ENCODE assay signal across 8 cellular contexts in genomic region chr6:146857960-146858308, GRCh38.
DNase-seq lines count a peak whose midpoint lies in the region; ATAC-seq and TF ChIP-seq lines count a peak whose summit lies in the region.

No MANE protein-coding gene starts in this region.

- no peaks in the 10 kb centered on the region for H3K27me3 ChIP-seq in right cardiac atrium (ENCODE audit: control insufficient read depth, insufficient read depth)

- H3K9me3 ChIP-seq in T-helper 17 cell (ENCODE audit: control insufficient read depth, low read length, poor library complexity, severe bottlenecking) (no peaks in the 10 kb centered on the region), right cardiac atrium (ENCODE audit: control insufficient read depth, low read length) (no peaks in the 10 kb centered on the region)

- no peaks in the 10 kb centered on the region for H3K4me1 ChIP-seq in right cardiac atrium (ENCODE audit: control insufficient read depth, insufficient read depth, low read length)

- H3K4me1 Mint-ChIP-seq in activated CD8-positive, alpha-beta T cell treated with anti-CD3 and anti-CD28 coated beads for 36 hours (ENCODE audit: low read depth), result peaks cover 18% of the 10 kb centered on the region
- H3K4me1 Mint-ChIP-seq in activated CD8-positive, alpha-beta T cell treated with anti-CD3 and anti-CD28 coated beads, Interleukin-2, amount 10 ng/mL, durations not matched to agents 7 days and 5 days (ENCODE audit: low read depth), result peaks cover 22% of the 10 kb centered on the region
- peaks cover 6% of the 10 kb centered on the region for H3K4me1 Mint-ChIP-seq in T-helper 17 cell

- DNase-seq in activated CD8-positive, alpha-beta T cell treated with anti-CD3 and anti-CD28 coated beads for 36 hours, result no peak
- no peak for DNase-seq in activated CD8-positive, alpha-beta T cell treated with anti-CD3 and anti-CD28 coated beads, Interleukin-2, amount 10 ng/mL, durations not matched to agents 7 days and 5 days
- no peak for DNase-seq in T-helper 17 cell
- DNase-seq in right cardiac atrium, result no peak
- peak; percentile 93 for DNase-seq in smooth muscle cell of the brain vasculature (ENCODE audit: low read depth, low spot score)
- DNase-seq in SIG-M5 (lab: John Stamatoyannopoulos, UW), result no peak
- DNase-seq in activated CD4-positive, alpha-beta T cell treated with anti-CD3 and anti-CD28 coated beads, Interleukin-2, amount 50 U/mL, for 48 hours, result no peak

- H3K4me3 Mint-ChIP-seq in activated CD8-positive, alpha-beta T cell treated with anti-CD3 and anti-CD28 coated beads for 36 hours, result peak overlapping the region; percentile 26
- no peak overlapping the region for H3K4me3 Mint-ChIP-seq in activated CD8-positive, alpha-beta T cell treated with anti-CD3 and anti-CD28 coated beads, Interleukin-2, amount 10 ng/mL, durations not matched to agents 7 days and 5 days
- peak overlapping the region; percentile 63 for H3K4me3 Mint-ChIP-seq in T-helper 17 cell

- H3K27ac ChIP-seq in right cardiac atrium (ENCODE audit: low read length), result peak overlapping the region; percentile 79

- H3K36me3 Mint-ChIP-seq in activated CD8-positive, alpha-beta T cell treated with anti-CD3 and anti-CD28 coated beads for 36 hours (ENCODE audit: low read depth), result no peaks in the 10 kb centered on the region
- H3K36me3 Mint-ChIP-seq in activated CD8-positive, alpha-beta T cell treated with anti-CD3 and anti-CD28 coated beads, Interleukin-2, amount 10 ng/mL, durations not matched to agents 7 days and 5 days (ENCODE audit: low read depth), result no peaks in the 10 kb centered on the region
- no peaks in the 10 kb centered on the region for H3K36me3 Mint-ChIP-seq in T-helper 17 cell (ENCODE audit: low read depth)

- POLR2A ChIA-PET in activated CD8-positive, alpha-beta T cell treated with anti-CD3 and anti-CD28 coated beads for 36 hours (lab: Charles Lee), result no interaction called here
- POLR2A ChIA-PET in activated CD8-positive, alpha-beta T cell treated with anti-CD3 and anti-CD28 coated beads, Interleukin-2, amount 10 ng/mL, durations not matched to agents 7 days and 5 days (lab: Charles Lee), result interaction anchor here (0.7 kb wide), 1 partner anchor 345 kb away, joined by 3 read pairs; no protein-coding TSS in a partner anchor

- CTCF ChIA-PET in activated CD8-positive, alpha-beta T cell treated with anti-CD3 and anti-CD28 coated beads for 36 hours (lab: Charles Lee), result interaction anchor here (0.7 to 2.2 kb wide), 5 partner anchors 40 to 430 kb away, joined by 3 to 7 read pairs (median 3); no protein-coding TSS in a partner anchor
- CTCF ChIA-PET in activated CD8-positive, alpha-beta T cell treated with anti-CD3 and anti-CD28 coated beads, Interleukin-2, amount 10 ng/mL, durations not matched to agents 7 days and 5 days (lab: Charles Lee), result interaction anchor here (0.6 to 1.7 kb wide), 6 partner anchors 11 to 645 kb away, joined by 3 to 5 read pairs (median 3); no protein-coding TSS in a partner anchor

- no peak for TF ChIP-seq CTCF in activated CD8-positive, alpha-beta T cell treated with anti-CD3 and anti-CD28 coated beads for 36 hours (IDR thresholded peaks at IDR 0.05)

- intact Hi-C loops in activated CD8-positive, alpha-beta T cell treated with anti-CD3 and anti-CD28 coated beads for 36 hours (cut with micrococcal nuclease), result loop anchor here (2.0 to 10.0 kb wide), 2 partner anchors 427 to 537 kb away; no protein-coding TSS in a partner anchor
- intact Hi-C loops in right cardiac atrium (cut with DNase I), result loop anchor here (5.0 to 10.0 kb wide), 3 partner anchors 347 to 429 kb away; partner anchors contain the start of gene STXBP5 (in 1 of the 4)

- H3K27ac Mint-ChIP-seq in activated CD8-positive, alpha-beta T cell treated with anti-CD3 and anti-CD28 coated beads for 36 hours, result no peak overlapping the region
- H3K27ac Mint-ChIP-seq in activated CD8-positive, alpha-beta T cell treated with anti-CD3 and anti-CD28 coated beads, Interleukin-2, amount 10 ng/mL, durations not matched to agents 7 days and 5 days, result no peak overlapping the region
- no peak overlapping the region for H3K27ac Mint-ChIP-seq in T-helper 17 cell

- ATAC-seq in activated CD8-positive, alpha-beta T cell treated with anti-CD3 and anti-CD28 coated beads for 36 hours, result peak; percentile 15
- no peak for ATAC-seq in activated CD8-positive, alpha-beta T cell treated with anti-CD3 and anti-CD28 coated beads, Interleukin-2, amount 10 ng/mL, durations not matched to agents 7 days and 5 days
- ATAC-seq in HG03103 (IDR thresholded peaks at IDR 0.05; ENCODE audit: low read depth, unreplicated experiment), result peak; percentile 14
- ATAC-seq in T-helper 17 cell, result peak; percentile 37
- ATAC-seq in right cardiac atrium, result peak; percentile 38 to 64

- H3K9me3 Mint-ChIP-seq in activated CD8-positive, alpha-beta T cell treated with anti-CD3 and anti-CD28 coated beads for 36 hours, result peaks cover under 1% of the 10 kb centered on the region
- H3K9me3 Mint-ChIP-seq in activated CD8-positive, alpha-beta T cell treated with anti-CD3 and anti-CD28 coated beads, Interleukin-2, amount 10 ng/mL, durations not matched to agents 7 days and 5 days (ENCODE audit: insufficient read depth), result no peaks in the 10 kb centered on the region

- peak overlapping the region; percentile 48 for H3K4me3 ChIP-seq in right cardiac atrium (ENCODE audit: low read length)

- H3K27me3 Mint-ChIP-seq in activated CD8-positive, alpha-beta T cell treated with anti-CD3 and anti-CD28 coated beads for 36 hours, result no peaks in the 10 kb centered on the region
- H3K27me3 Mint-ChIP-seq in activated CD8-positive, alpha-beta T cell treated with anti-CD3 and anti-CD28 coated beads, Interleukin-2, amount 10 ng/mL, durations not matched to agents 7 days and 5 days (ENCODE audit: low read depth), result no peaks in the 10 kb centered on the region
- H3K27me3 Mint-ChIP-seq in T-helper 17 cell, result peaks cover 6% of the 10 kb centered on the region

- WGBS in right cardiac atrium, result 46% methylated on average over 4 of the region's 4 CpGs
